Comparison of ENCODE assay signal across 7 cellular contexts in genomic region chr11:70567680-70568503, GRCh38.
DNase-seq lines count a peak whose midpoint lies in the region; ATAC-seq and TF ChIP-seq lines count a peak whose summit lies in the region.

No MANE protein-coding gene starts in this region.

- WGBS in upper lobe of left lung, 2 donors = 32 to 43% methylated on average over 18 to 26 of the region's 26 CpGs

- ATAC-seq in lower lobe of right lung = peak; percentile 60 to 65
- ATAC-seq in upper lobe of left lung (ENCODE audit: low FRiP score in 2 of 2) = peak; percentile 60 to 88

- TF ChIP-seq POLR2A in upper lobe of left lung (IDR thresholded peaks at IDR 0.05) = no peak

- H3K4me1 ChIP-seq in lower lobe of right lung = peaks cover 18% of the 10 kb centered on the region
- H3K4me1 ChIP-seq in upper lobe of left lung = peaks cover 8 to 18% (median 17%) of the 10 kb centered on the region in 4 donors

- DNase-seq in MG63 (peak; percentile 69), lower lobe of right lung (peak; percentile 63), upper lobe of left lung (peak in 1 of 2 donors; percentile 59), NCI-H774 (lab: John Stamatoyannopoulos, UW) (no peak), NCI-H128 (lab: John Stamatoyannopoulos, UW; ENCODE audit: unreplicated experiment) (no peak)
- no peak for DNase-seq in activated naive CD4-positive, alpha-beta T cell treated with Interleukin-2 at 50 U/mL for 16 hours

- no peaks in the 10 kb centered on the region for H3K9me3 ChIP-seq in MG63
- H3K9me3 ChIP-seq in lower lobe of right lung = no peaks in the 10 kb centered on the region
- H3K9me3 ChIP-seq in upper lobe of left lung = no peaks in the 10 kb centered on the region

- no peak for TF ChIP-seq EP300 in upper lobe of left lung (IDR thresholded peaks at IDR 0.05)

- peak overlapping the region; percentile 50 for H3K27ac ChIP-seq in cingulate gyrus (ENCODE audit: low read depth, low read length)
- H3K27ac ChIP-seq in lower lobe of right lung = peak overlapping the region; percentile 68
- peak overlapping the region; percentile 72 to 76 (median 74) for H3K27ac ChIP-seq in upper lobe of left lung

- H3K27me3 ChIP-seq in MG63 = 0 out of 2 replicates have a peak, but pooled peaks cover under 1% of the 10 kb centered on the region
- no peaks in the 10 kb centered on the region for H3K27me3 ChIP-seq in lower lobe of right lung (ENCODE audit: low read depth)
- no peaks in the 10 kb centered on the region for H3K27me3 ChIP-seq in upper lobe of left lung

- peak overlapping the region; percentile 35 for H3K4me3 ChIP-seq in MG63
- peak overlapping the region; percentile 48 for H3K4me3 ChIP-seq in lower lobe of right lung
- peak overlapping the region; percentile 11 to 48 (median 38) for H3K4me3 ChIP-seq in upper lobe of left lung

- TF ChIP-seq CTCF in lower lobe of right lung (IDR thresholded peaks at IDR 0.05) (no peak), upper lobe of left lung (IDR thresholded peaks at IDR 0.05) (no peak)

- intact Hi-C loops in lower lobe of right lung (cut with DNase I) = no loop called here

- H3K36me3 ChIP-seq in MG63 (no peaks in the 10 kb centered on the region), lower lobe of right lung (no peaks in the 10 kb centered on the region), upper lobe of left lung (no peaks in the 10 kb centered on the region)

Comparison
In these comparisons a context has a peak if more than half of its experiments do, and no peak if none do; other contexts are left out.
1. DNase-seq: peak in MG63 (single experiment) and lower lobe of right lung (single experiment); none in NCI-H774 (single experiment), NCI-H128 (single experiment) and activated naive CD4-positive, alpha-beta T cell treated with Interleukin-2 at 50 U/mL for 16 hours (single experiment).
2. Peak in every context shown above with its lines, with median percentiles within 50 percentile points of each other: H3K4me3 ChIP-seq and H3K27ac ChIP-seq.